In genomic region chr16:65200857-65201256, GRCh38 we compare ENCODE assay signal across 1 cellular context.
TF ChIP-seq lines count a peak whose summit lies in the region.

No MANE protein-coding gene starts in this region.

TF ChIP-seq in SK-N-SH, 30 proteins besides CTCF, POLR2A, EP300 and RAD21 (continued from another document):
- TF ChIP-seq USF1 (IDR thresholded peaks at IDR 0.05; ENCODE audit: borderline replicate concordance, low read depth) (no peak), RFX5 (IDR thresholded peaks at IDR 0.05; ENCODE audit: low read length) (no peak), MXI1 (IDR thresholded peaks at IDR 0.05; ENCODE audit: low read depth, low read length) (no peak), POLR2AphosphoS5 (IDR thresholded peaks at IDR 0.05; ENCODE audit: low read depth, low read length) (no peak), GABPA (IDR thresholded peaks at IDR 0.05; ENCODE audit: low read depth) (no peak), TAF1 (IDR thresholded peaks at IDR 0.05; ENCODE audit: borderline replicate concordance, low read depth, low read length) (no peak)
- TF ChIP-seq, protein P1, sequence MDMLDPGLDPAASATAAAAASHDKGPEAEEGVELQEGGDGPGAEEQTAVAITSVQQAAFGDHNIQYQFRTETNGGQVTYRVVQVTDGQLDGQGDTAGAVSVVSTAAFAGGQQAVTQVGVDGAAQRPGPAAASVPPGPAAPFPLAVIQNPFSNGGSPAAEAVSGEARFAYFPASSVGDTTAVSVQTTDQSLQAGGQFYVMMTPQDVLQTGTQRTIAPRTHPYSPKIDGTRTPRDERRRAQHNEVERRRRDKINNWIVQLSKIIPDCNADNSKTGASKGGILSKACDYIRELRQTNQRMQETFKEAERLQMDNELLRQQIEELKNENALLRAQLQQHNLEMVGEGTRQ (IDR thresholded peaks at IDR 0.05; ENCODE audit: borderline replicate concordance, low read depth, low read length), result no peak
